ENCODE assay signal across 9 cellular contexts in genomic region chr17:3003401-3004149, GRCh38. TPM values are rescaled to one million over a fixed set of nuclear protein-coding genes. Genes with fewer than 3 reads are reported as not detected.
A peak's percentile ranks its signal among the peaks of the same experiment; 100 is the strongest.
DNase-seq lines count a peak whose midpoint lies in the region; ATAC-seq and TF ChIP-seq lines count a peak whose summit lies in the region.
"Had no signal": no experiment of that assay in that cellular context is flagged by ENCODE, and none has a peak within 500 bp of the region (broad histone marks: within the 10 kb centered on the region; RNA-seq: fewer than 3 reads in every experiment).

No MANE protein-coding gene starts in this region.

- H3K4me3 Mint-ChIP-seq in memory B cell, result peak overlapping the region; percentile 86

- H3K27ac Mint-ChIP-seq in memory B cell, result peak overlapping the region; percentile 95

- no peaks in the 10 kb centered on the region for H3K27me3 Mint-ChIP-seq in memory B cell

- H3K14ac ChIP-seq in trophoblast cell (ENCODE audit: low read length), result no peak overlapping the region

- H2AFZ ChIP-seq in ACC112 (ENCODE audit: low read length, unreplicated experiment) (no peak overlapping the region), trophoblast cell (ENCODE audit: insufficient read depth, low read length, poor library complexity) (no peak overlapping the region)

- H3K9ac ChIP-seq in trophoblast cell (ENCODE audit: low read length), result no peak overlapping the region

- no peak overlapping the region for H2BK120ac ChIP-seq in trophoblast cell (ENCODE audit: insufficient read depth, low read length, poor library complexity)

- peaks cover 5% of the 10 kb centered on the region; the same call in 1 of the 2 replicates for H3K36me3 ChIP-seq in ACC112 (ENCODE audit: insufficient read depth, low read length)
- no peaks in the 10 kb centered on the region for H3K36me3 ChIP-seq in ascending aorta
- H3K36me3 ChIP-seq in aorta (ENCODE audit: control insufficient read depth in 1 of 2, insufficient read depth in 2 of 2, low read length in 1 of 2), result no peaks in the 10 kb centered on the region
- peaks cover 8 to 13% of the 10 kb centered on the region in 2 experiments for H3K36me3 ChIP-seq in trophoblast cell (ENCODE audit: control insufficient read depth in 1 of 2, insufficient read depth in 2 of 2, low read length in 2 of 2)

- no peak overlapping the region for H3K18ac ChIP-seq in trophoblast cell (ENCODE audit: low read length)

- peaks cover 15% of the 10 kb centered on the region for H3K36me3 Mint-ChIP-seq in memory B cell

- no peak overlapping the region for H3K4me2 ChIP-seq in trophoblast cell (ENCODE audit: low read length)

- H4K12ac ChIP-seq in trophoblast cell (ENCODE audit: low read depth, low read length), result no peak overlapping the region

- H3K79me1 ChIP-seq in trophoblast cell (ENCODE audit: low read length), result peaks cover 2% of the 10 kb centered on the region

- H3K27ac ChIP-seq in ACC112 (ENCODE audit: low read depth, low read length), result peak overlapping the region; percentile 94
- peak overlapping the region; percentile 88 to 95 for H3K27ac ChIP-seq in ascending aorta
- H3K27ac ChIP-seq in aorta (ENCODE audit: low read depth in 1 of 2, low read length in 2 of 2), result peak overlapping the region; percentile 53 to 70
- no peak overlapping the region for H3K27ac ChIP-seq in trophoblast cell (ENCODE audit: low read depth, low read length)

- peaks cover 2% of the 10 kb centered on the region for H3K79me2 ChIP-seq in ACC112 (ENCODE audit: control insufficient read depth, insufficient read depth, low read length, unreplicated experiment)
- no peaks in the 10 kb centered on the region for H3K79me2 ChIP-seq in trophoblast cell (ENCODE audit: control insufficient read depth, insufficient read depth, low read length, poor library complexity)

- H2BK5ac ChIP-seq in trophoblast cell (ENCODE audit: low read depth, low read length, poor library complexity), result no peak overlapping the region

- H3K4me3 ChIP-seq in ACC112 (ENCODE audit: low read depth, low read length) (peak overlapping the region; percentile 56; the same call in 1 of the 2 replicates), ascending aorta (peak overlapping the region; percentile 7 to 49), aorta (ENCODE audit: low read length in 2 of 2) (no peak overlapping the region), trophoblast cell (ENCODE audit: low read depth, low read length) (no peak overlapping the region)

- no peak overlapping the region for H2BK12ac ChIP-seq in trophoblast cell (ENCODE audit: low read length)

- ATAC-seq in HG02885 (IDR thresholded peaks at IDR 0.05; ENCODE audit: poor library complexity, unreplicated experiment) (peak; percentile 43), memory B cell (ENCODE audit: low read depth) (peak; percentile 63), aorta (ENCODE audit: low FRiP score) (peak; percentile 19), HG03139 (IDR thresholded peaks at IDR 0.05; ENCODE audit: unreplicated experiment) (no peak)

- no peaks in the 10 kb centered on the region for H3K9me3 Mint-ChIP-seq in memory B cell

- intact Hi-C loops in ascending aorta (cut with DNase I) (loop anchor here (1.0 to 10.0 kb wide), 5 partner anchors 20 to 661 kb away; partner anchors contain the start of genes CLUH, EMC6, PAFAH1B1 and TAX1BP3), aorta (cut with DNase I) (no loop called here)

- H3K4me1 ChIP-seq in ACC112 (ENCODE audit: control insufficient read depth, insufficient read depth, low read length, unreplicated experiment), result peaks cover 19% of the 10 kb centered on the region
- peaks cover 10 to 11% of the 10 kb centered on the region in 2 donors for H3K4me1 ChIP-seq in ascending aorta
- no peaks in the 10 kb centered on the region for H3K4me1 ChIP-seq in aorta (ENCODE audit: control insufficient read depth in 1 of 2, insufficient read depth in 2 of 2, low read length in 2 of 2)
- H3K4me1 ChIP-seq in trophoblast cell (ENCODE audit: control insufficient read depth in 1 of 2, insufficient read depth in 2 of 2, low read length in 2 of 2), result peaks cover 0 to 12% of the 10 kb centered on the region in 2 experiments

- DNase-seq in ascending aorta (ENCODE audit: low spot score in 2 of 2) (peak in 1 of 2 donors; percentile 25), memory B cell (ENCODE audit: low spot score in 2 of 2) (peak; percentile 55 to 70), aorta (peak in 1 of 2 donors; percentile 72), trophoblast cell (no peak)
- DNase-seq in activated CD8-positive, alpha-beta memory T cell treated with anti-CD3 and anti-CD28 coated beads for 24 hours, result no peak

- H3K4ac ChIP-seq in trophoblast cell (ENCODE audit: low read depth, low read length), result no peak overlapping the region

- no peak overlapping the region for H3K23ac ChIP-seq in trophoblast cell (ENCODE audit: low read length)

- H4K8ac ChIP-seq in trophoblast cell (ENCODE audit: low read depth, low read length), result no peak overlapping the region

- 68 to 69% methylated on average over 22 of the region's 22 CpGs for WGBS in aorta, 2 donors
- no CpG with 5 or more reads among the region's 22 CpGs for WGBS in trophoblast cell (ENCODE audit: extremely low coverage, insufficient coverage, insufficient read length)

- H4K91ac ChIP-seq in trophoblast cell (ENCODE audit: low read depth, low read length), result no peak overlapping the region

- no peaks in the 10 kb centered on the region for H3K27me3 ChIP-seq in ACC112 (ENCODE audit: insufficient read depth, low read length)
- no peaks in the 10 kb centered on the region for H3K27me3 ChIP-seq in ascending aorta
- H3K27me3 ChIP-seq in aorta (ENCODE audit: control insufficient read depth in 1 of 2, insufficient read depth in 2 of 2, low read length in 1 of 2), result no peaks in the 10 kb centered on the region
- H3K27me3 ChIP-seq in trophoblast cell (ENCODE audit: insufficient read depth, low read length), result no peaks in the 10 kb centered on the region

- no peak for TF ChIP-seq CTCF in ascending aorta (IDR thresholded peaks at IDR 0.05)

- H3K9me3 ChIP-seq in ascending aorta (no peaks in the 10 kb centered on the region), aorta (ENCODE audit: control insufficient read depth, low read length) (no peaks in the 10 kb centered on the region), trophoblast cell (ENCODE audit: insufficient read depth, low read depth, low read length) (no peaks in the 10 kb centered on the region)

- peaks cover 36% of the 10 kb centered on the region for H3K4me1 Mint-ChIP-seq in memory B cell

- no peak overlapping the region for H2AK5ac ChIP-seq in trophoblast cell (ENCODE audit: low read length)

RNA-seq across cellular contexts. Expression of gene OR1D5, which starts 59.8 kb away (rescaled TPM):
- total RNA-seq in ascending aorta (not detected), aorta (not detected)
- not detected for polyA plus RNA-seq in aorta
- not detected in 2 replicates for polyA plus RNA-seq in trophoblast cell (2013)
- total RNA-seq: renal cortical epithelial cell had no signal

Comparison
In these comparisons a context has a peak if more than half of its experiments do, and no peak if none do; other contexts are left out.
1. H3K4me3 ChIP-seq: peak in ACC112 (single experiment) and ascending aorta (2 of 2); none in aorta (0 of 2) and trophoblast cell (single experiment).
2. DNase-seq: peak in memory B cell (2 of 2); none in activated CD8-positive, alpha-beta memory T cell treated with anti-CD3 and anti-CD28 coated beads for 24 hours (single experiment) and trophoblast cell (0 of 2).